ENCODE assay signal across 1 cellular context in genomic region chr1:116873680-116874271, GRCh38.
TF ChIP-seq lines count a peak whose summit lies in the region.

No MANE protein-coding gene starts in this region.

TF ChIP-seq in H1, 55 proteins besides CTCF, POLR2A, EP300 and RAD21 (continued from another document):
- TF ChIP-seq FOSL1 (IDR thresholded peaks at IDR 0.05; ENCODE audit: insufficient read depth, low read depth, low read length) (no peak), RNF2 (IDR thresholded peaks at IDR 0.05; ENCODE audit: borderline replicate concordance, low read depth, low read length, missing control alignments, poor library complexity, severe bottlenecking) (no peak), TEAD4 (IDR thresholded peaks at IDR 0.05; ENCODE audit: low read depth, low read length) (no peak), YY1 (IDR thresholded peaks at IDR 0.05; ENCODE audit: low read depth, low read length) (no peak), HDAC6 (IDR thresholded peaks at IDR 0.05; ENCODE audit: low read depth, low read length) (no peak), POLR2AphosphoS5 (IDR thresholded peaks at IDR 0.05; ENCODE audit: low read depth, low read length) (no peak), RXRA (IDR thresholded peaks at IDR 0.05; ENCODE audit: insufficient read depth, low read depth, low read length) (no peak), SP2 (IDR thresholded peaks at IDR 0.05; ENCODE audit: low read length) (no peak), HDAC2 (IDR thresholded peaks at IDR 0.05; ENCODE audit: borderline replicate concordance in 1 of 2, low read depth in 2 of 2, low read length in 2 of 2) (no peak), SRF (IDR thresholded peaks at IDR 0.05; ENCODE audit: low read depth, low read length) (no peak)
